28 cellular contexts compared by ENCODE assay signal in genomic region chr12:13095266-13095995, GRCh38. TPM values are rescaled to one million over a fixed set of nuclear protein-coding genes. Genes with fewer than 3 reads are reported as not detected.
DNase-seq lines count a peak whose midpoint lies in the region; ATAC-seq, FAIRE-seq and TF ChIP-seq lines count a peak whose summit lies in the region.
"Had no signal": no experiment of that assay in that cellular context is flagged by ENCODE, and none has a peak within 500 bp of the region (broad histone marks: within the 10 kb centered on the region; RNA-seq: fewer than 3 reads in every experiment).

No MANE protein-coding gene starts in this region.

- TF ChIP-seq CTCF in D721Med (IDR thresholded peaks at IDR 0.05; ENCODE audit: insufficient read depth, missing control alignments) (no peak), HL-60 (IDR thresholded peaks at IDR 0.05; ENCODE audit: insufficient read depth, low read length) (no peak), RWPE2 (IDR thresholded peaks at IDR 0.05; ENCODE audit: poor library complexity, severe bottlenecking) (no peak), nephron (IDR thresholded peaks at IDR 0.05; ENCODE audit: unreplicated experiment in 3 of 3) (no peak)

- H3K27ac Mint-ChIP-seq in nephron = peak overlapping the region; percentile 55 to 70 (median 64)
- H3K27ac Mint-ChIP-seq: activated naive CD4-positive, alpha-beta T cell treated with anti-CD3 and anti-CD28 coated beads for 36 hours; CD8-positive, alpha-beta T cell; H9; memory B cell; nephron progenitor cell had no signal

- peaks cover 4% of the 10 kb centered on the region for H3K27me3 Mint-ChIP-seq in nephron (ENCODE audit: low read depth)
- H3K27me3 Mint-ChIP-seq: memory B cell; stimulated activated naive CD8-positive, alpha-beta T cell treated with anti-CD3 and anti-CD28 coated beads, Interleukin-15, amount 100 ng/mL, for 72 hours had no signal

- peaks cover 49% of the 10 kb centered on the region for H3K4me1 ChIP-seq in RWPE2 (ENCODE audit: insufficient read depth, poor library complexity, severe bottlenecking)

- peaks cover 76% of the 10 kb centered on the region for H3K4me1 Mint-ChIP-seq in nephron

- no peak overlapping the region for H3K4me3 Mint-ChIP-seq in nephron
- H3K4me3 Mint-ChIP-seq: activated naive CD4-positive, alpha-beta T cell treated with anti-CD3 and anti-CD28 coated beads for 36 hours; CD8-positive, alpha-beta T cell; central memory CD8-positive, alpha-beta T cell; H9; memory B cell; nephron progenitor cell; stimulated activated naive CD8-positive, alpha-beta T cell treated with anti-CD3 and anti-CD28 coated beads, Interleukin-15, amount 100 ng/mL, for 72 hours had no signal

- DNase-seq in D721Med (ENCODE audit: insufficient read length, low spot score) = peak; percentile 34
- peak in 1 of 2 experiments; percentile 30 for DNase-seq in HL-60 (ENCODE audit: low read depth in 1 of 2, low spot score in 1 of 2)
- DNase-seq in RWPE2 (ENCODE audit: low spot score) = no peak
- DNase-seq in mesenteric fat pad (ENCODE audit: low spot score) = no peak
- DNase-seq: activated CD4-positive, alpha-beta T cell treated with anti-CD3 and anti-CD28 coated beads for 1 hour; activated naive CD4-positive, alpha-beta T cell treated with anti-CD3 and anti-CD28 coated beads for 36 hours; activated T-cell treated with anti-CD3 and anti-CD28 coated beads, Interleukin-2, amount 50 U/mL, for 48 hours; CD8-positive, alpha-beta T cell; DMS79; gastrocnemius medialis; H9; Kasumi-1; NCI-H1417; nephron progenitor cell; RPMI8226; stimulated activated CD4-positive, alpha-beta T cell treated with anti-CD3 and anti-CD28 coated beads, Interleukin-4, amount 100 ng/mL, for 4 hours; stimulated activated naive CD8-positive, alpha-beta T cell treated with anti-CD3 and anti-CD28 coated beads, Interleukin-15, amount 100 ng/mL, for 72 hours; SW 1271 had no signal

- peak; percentile 72 for FAIRE-seq in D721Med (lab: Jason Lieb, UNC)
- FAIRE-seq: GM12878 had no signal

- H3K27me3 ChIP-seq in HL-60 (ENCODE audit: insufficient read depth, poor library complexity, severe bottlenecking) (no peaks in the 10 kb centered on the region), RWPE2 (ENCODE audit: insufficient read depth, poor library complexity, severe bottlenecking) (no peaks in the 10 kb centered on the region)
- H3K27me3 ChIP-seq: gastrocnemius medialis, tibial nerve had no signal

- H3K36me3 Mint-ChIP-seq in nephron (ENCODE audit: low read depth) = no peaks in the 10 kb centered on the region
- H3K36me3 Mint-ChIP-seq: CD8-positive, alpha-beta T cell; memory B cell had no signal

- H3K9me3 ChIP-seq in RWPE2 (ENCODE audit: severe bottlenecking) = no peaks in the 10 kb centered on the region
- H3K9me3 ChIP-seq: gastrocnemius medialis, tibial nerve had no signal

- ATAC-seq in RWPE2 (ENCODE audit: low read depth) (no peak), GM19395 (IDR thresholded peaks at IDR 0.05; ENCODE audit: unreplicated experiment) (no peak), GM21576 (IDR thresholded peaks at IDR 0.05; ENCODE audit: unreplicated experiment) (no peak)
- ATAC-seq: CD8-positive, alpha-beta T cell; gastrocnemius medialis; GM12878; stimulated activated naive CD8-positive, alpha-beta T cell treated with anti-CD3 and anti-CD28 coated beads, Interleukin-15, amount 100 ng/mL, for 72 hours had no signal

- H3K9me3 Mint-ChIP-seq in nephron = no peaks in the 10 kb centered on the region
- H3K9me3 Mint-ChIP-seq: activated naive CD4-positive, alpha-beta T cell treated with anti-CD3 and anti-CD28 coated beads for 36 hours; CD8-positive, alpha-beta T cell; central memory CD8-positive, alpha-beta T cell; H9; memory B cell; nephron progenitor cell; stimulated activated naive CD8-positive, alpha-beta T cell treated with anti-CD3 and anti-CD28 coated beads, Interleukin-15, amount 100 ng/mL, for 72 hours had no signal

- no peak overlapping the region for H3K4me3 ChIP-seq in HL-60 (replicated peaks; ENCODE audit: insufficient read depth, low read length)
- H3K4me3 ChIP-seq in RWPE2 (ENCODE audit: severe bottlenecking) = no peak overlapping the region
- H3K4me3 ChIP-seq: gastrocnemius medialis, GM12878, tibial nerve had no signal

- H3K36me3 ChIP-seq in RWPE2 (ENCODE audit: low read depth) = no peaks in the 10 kb centered on the region
- H3K36me3 ChIP-seq: gastrocnemius medialis, tibial nerve had no signal

- H3K27ac ChIP-seq in HL-60 (replicated peaks) (peak overlapping the region; percentile 37), RWPE2 (ENCODE audit: poor library complexity, severe bottlenecking) (peak overlapping the region; percentile 69)
- H3K27ac ChIP-seq: gastrocnemius medialis, tibial nerve had no signal

RNA-seq across cellular contexts. Expression of gene GSG1, which starts 8.0 kb away (rescaled TPM):
- total RNA-seq in mesenteric fat pad = not detected
- total RNA-seq: activated CD8-positive, alpha-beta memory T cell treated with anti-CD3 and anti-CD28 coated beads for 36 hours; activated naive CD4-positive, alpha-beta T cell treated with anti-CD3 and anti-CD28 coated beads for 36 hours; CD8-positive, alpha-beta T cell; gastrocnemius medialis; GM12878; HT-29; posterior vena cava; tibial nerve had no signal

RNA-seq across cellular contexts. Expression of gene FAM234B, which starts 51.2 kb away (rescaled TPM):
- total RNA-seq in mesenteric fat pad = 8.0 TPM
